8 cellular contexts compared by ENCODE assay signal in the genomic region with DNA sequence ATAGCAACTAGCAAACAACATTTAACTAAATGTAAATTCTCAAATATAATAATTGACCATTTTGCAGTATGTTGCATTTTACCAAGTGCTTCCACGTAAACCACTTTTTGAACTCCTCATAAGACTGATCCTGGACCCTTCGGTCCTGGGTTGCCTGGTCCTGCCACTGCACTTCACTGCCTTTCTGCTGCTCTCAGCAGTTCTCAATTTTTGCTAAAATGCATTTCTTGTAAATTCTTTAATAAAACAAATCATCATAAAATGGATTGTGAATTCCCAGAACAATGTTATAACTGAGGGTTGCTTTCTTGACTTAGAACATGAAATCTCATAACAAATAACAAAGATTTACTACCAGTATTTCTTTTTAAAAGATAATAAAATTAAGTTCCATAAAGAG.
"Had no signal": no experiment of that assay in that cellular context is flagged by ENCODE, and none has a peak within 500 bp of the region (broad histone marks: within the 10 kb centered on the region; RNA-seq: fewer than 3 reads in every experiment).

No MANE protein-coding gene starts in this region.

- DNase-seq: GDM1, GF-D8 had no signal

- FAIRE-seq: G401.6, GM12878, GM12891, GM12892, GM18507, GM19239 had no signal

- ATAC-seq: GM12878 had no signal

- H3K4me3 ChIP-seq: GM12878 had no signal
